Comparison of ENCODE assay signal across 18 cellular contexts in genomic region chr15:48493763-48494225, GRCh38.
A peak's percentile ranks its signal among the peaks of the same experiment; 100 is the strongest.
DNase-seq lines count a peak whose midpoint lies in the region; ATAC-seq and TF ChIP-seq lines count a peak whose summit lies in the region.
"Had no signal": no experiment of that assay in that cellular context is flagged by ENCODE, and none has a peak within 500 bp of the region (broad histone marks: within the 10 kb centered on the region; RNA-seq: fewer than 3 reads in every experiment).

No MANE protein-coding gene starts in this region.

- TF ChIP-seq CTCF in SK-N-SH (IDR thresholded peaks at IDR 0.05) (no peak), foreskin keratinocyte (conservative IDR thresholded peaks at IDR 0.05) (no peak), Calu3 (IDR thresholded peaks at IDR 0.05; ENCODE audit: unreplicated experiment) (no peak)

- H3K9me3 ChIP-seq in SK-N-SH: no peaks in the 10 kb centered on the region
- H3K9me3 ChIP-seq: right lobe of liver, testis had no signal

- no peak overlapping the region for H2AFZ ChIP-seq in SK-N-SH (ENCODE audit: low read depth)

- BruUV-seq in Calu3 (replicated peaks; lab: Mats Ljungman, UMichigan): no TSS peak

- peaks cover 28% of the 10 kb centered on the region; the same call in 1 of the 2 replicates for H3K79me2 ChIP-seq in SK-N-SH (ENCODE audit: insufficient read depth)

- peak overlapping the region; percentile 13; the same call in 1 of the 2 replicates for H3K4me2 ChIP-seq in SK-N-SH

- no peaks in the 10 kb centered on the region for H3K9me3 Mint-ChIP-seq in Calu3 (ENCODE audit: low read depth, unreplicated experiment)
- H3K9me3 Mint-ChIP-seq in activated CD4-positive, alpha-beta memory T cell treated with anti-CD3 and anti-CD28 coated beads, Interleukin-2, amount 10 ng/mL, durations not matched to agents 7 days and 5 days: no peaks in the 10 kb centered on the region
- H3K9me3 Mint-ChIP-seq: activated naive CD8-positive, alpha-beta T cell treated with anti-CD3 and anti-CD28 coated beads for 36 hours had no signal

- POLR2A ChIA-PET in SK-N-SH (lab: Yijun Ruan, JAX): no interaction called here
- POLR2A ChIA-PET in activated CD4-positive, alpha-beta memory T cell treated with anti-CD3 and anti-CD28 coated beads, Interleukin-2, amount 10 ng/mL, durations not matched to agents 7 days and 5 days (lab: Charles Lee): no interaction called here

- H3F3A ChIP-seq in SK-N-SH (replicated peaks; ENCODE audit: insufficient read depth): peaks cover 60% of the 10 kb centered on the region

- TF ChIP-seq RAD21 in SK-N-SH (IDR thresholded peaks at IDR 0.05; ENCODE audit: low read length): no peak

- no peaks in the 10 kb centered on the region for H3K36me3 Mint-ChIP-seq in Calu3 (ENCODE audit: insufficient read depth, unreplicated experiment)
- no peaks in the 10 kb centered on the region for H3K36me3 Mint-ChIP-seq in activated CD4-positive, alpha-beta memory T cell treated with anti-CD3 and anti-CD28 coated beads, Interleukin-2, amount 10 ng/mL, durations not matched to agents 7 days and 5 days (ENCODE audit: low read depth)
- H3K36me3 Mint-ChIP-seq: activated naive CD8-positive, alpha-beta T cell treated with anti-CD3 and anti-CD28 coated beads for 36 hours had no signal

- no peak for TF ChIP-seq EP300 in SK-N-SH (IDR thresholded peaks at IDR 0.05; ENCODE audit: borderline replicate concordance in 1 of 2, low read depth in 1 of 2, low read length in 1 of 2)

- no peak for ATAC-seq in foreskin keratinocyte
- ATAC-seq: right lobe of liver had no signal

- H3K27ac Mint-ChIP-seq in Calu3 (ENCODE audit: unreplicated experiment): no peak overlapping the region
- no peak overlapping the region for H3K27ac Mint-ChIP-seq in activated CD4-positive, alpha-beta memory T cell treated with anti-CD3 and anti-CD28 coated beads, Interleukin-2, amount 10 ng/mL, durations not matched to agents 7 days and 5 days
- H3K27ac Mint-ChIP-seq: activated naive CD8-positive, alpha-beta T cell treated with anti-CD3 and anti-CD28 coated beads for 36 hours had no signal

- H3K4me3 ChIP-seq in SK-N-SH (ENCODE audit: low read depth in 2 of 2, low read length in 1 of 2) (no peak overlapping the region), rectal smooth muscle tissue (ENCODE audit: low read length) (no peak overlapping the region)
- H3K4me3 ChIP-seq: cardiac muscle cell, right lobe of liver, SK-N-MC, testis had no signal

- peak overlapping the region; percentile 86 to 95; a peak in 3 of 4 replicates for H3K27ac ChIP-seq in SK-N-SH (ENCODE audit: low read depth in 2 of 2, low read length in 1 of 2)
- H3K27ac ChIP-seq in foreskin keratinocyte: peak overlapping the region; percentile 56
- peak overlapping the region; percentile 34 for H3K27ac ChIP-seq in rectal smooth muscle tissue (ENCODE audit: low read depth, low read length)
- H3K27ac ChIP-seq: cardiac muscle cell, right lobe of liver, SK-N-MC had no signal

- H3K9me2 ChIP-seq in SK-N-SH: no peaks in the 10 kb centered on the region

- H3K4me1 Mint-ChIP-seq in Calu3 (ENCODE audit: low read depth, unreplicated experiment): no peaks in the 10 kb centered on the region
- no peaks in the 10 kb centered on the region for H3K4me1 Mint-ChIP-seq in activated CD4-positive, alpha-beta memory T cell treated with anti-CD3 and anti-CD28 coated beads, Interleukin-2, amount 10 ng/mL, durations not matched to agents 7 days and 5 days
- H3K4me1 Mint-ChIP-seq: activated naive CD8-positive, alpha-beta T cell treated with anti-CD3 and anti-CD28 coated beads for 36 hours had no signal

- H3K4me1 ChIP-seq in SK-N-SH (ENCODE audit: control insufficient read depth in 1 of 2, insufficient read depth in 2 of 2, low read depth in 1 of 2, low read length in 1 of 2) (peaks cover 0 to 29% of the 10 kb centered on the region in 2 experiments), foreskin keratinocyte (peaks cover 9% of the 10 kb centered on the region), rectal smooth muscle tissue (ENCODE audit: control insufficient read depth, insufficient read depth, low read length) (no peaks in the 10 kb centered on the region)
- H3K4me1 ChIP-seq: right lobe of liver had no signal

- H4K20me1 ChIP-seq in SK-N-SH (ENCODE audit: insufficient read depth): no peaks in the 10 kb centered on the region

- H3K27me3 Mint-ChIP-seq in Calu3 (ENCODE audit: unreplicated experiment): no peaks in the 10 kb centered on the region
- H3K27me3 Mint-ChIP-seq in activated CD4-positive, alpha-beta memory T cell treated with anti-CD3 and anti-CD28 coated beads, Interleukin-2, amount 10 ng/mL, durations not matched to agents 7 days and 5 days: no peaks in the 10 kb centered on the region
- H3K27me3 Mint-ChIP-seq: activated naive CD8-positive, alpha-beta T cell treated with anti-CD3 and anti-CD28 coated beads for 36 hours had no signal

- no peak overlapping the region for H3K4me3 Mint-ChIP-seq in Calu3 (ENCODE audit: low read depth, unreplicated experiment)
- H3K4me3 Mint-ChIP-seq in activated CD4-positive, alpha-beta memory T cell treated with anti-CD3 and anti-CD28 coated beads, Interleukin-2, amount 10 ng/mL, durations not matched to agents 7 days and 5 days: no peak overlapping the region
- H3K4me3 Mint-ChIP-seq: activated naive CD8-positive, alpha-beta T cell treated with anti-CD3 and anti-CD28 coated beads for 36 hours had no signal

- WGBS in SK-N-SH (ENCODE audit: low lambda C conversion rate): 70% methylated on average over 4 of the region's 4 CpGs

- intact Hi-C loops in Calu3 (cut with micrococcal nuclease; ENCODE audit: unreplicated experiment): no loop called here

- DNase-seq in HCEC 1CT (peak; percentile 58), SK-N-SH (no peak), foreskin keratinocyte (no peak), occipital lobe (lab: John Stamatoyannopoulos, UW) (no peak), activated T-cell treated with anti-CD3 and anti-CD28 coated beads for 4 hours (no peak), Calu3 (no peak)
- no peak for DNase-seq in activated CD4-positive, alpha-beta memory T cell treated with anti-CD3 and anti-CD28 coated beads, Interleukin-2, amount 10 ng/mL, durations not matched to agents 7 days and 5 days
- DNase-seq: activated naive CD8-positive, alpha-beta T cell treated with anti-CD3 and anti-CD28 coated beads for 36 hours; effector CD8-positive, alpha-beta T cell; GDM1; NCI-H1694; NCI-H345; right lobe of liver; stimulated activated CD4-positive, alpha-beta T cell treated with anti-CD3 and anti-CD28 coated beads, Interleukin-4, amount 100 ng/mL, for 4 hours; testis had no signal

- H3K36me3 ChIP-seq in SK-N-SH (replicated peaks in 1 of 2; ENCODE audit: control insufficient read depth in 1 of 2, insufficient read depth in 2 of 2, low read length in 1 of 2) (peaks cover 87 to 90% of the 10 kb centered on the region in 2 experiments), rectal smooth muscle tissue (ENCODE audit: control insufficient read depth, insufficient read depth, low read length) (peaks cover 4% of the 10 kb centered on the region)
- H3K36me3 ChIP-seq: cardiac muscle cell, right lobe of liver had no signal

- H3K9ac ChIP-seq in SK-N-SH (peak overlapping the region; percentile 43; the same call in 1 of the 2 replicates), rectal smooth muscle tissue (ENCODE audit: low read length) (no peak overlapping the region)

- CTCF ChIA-PET in SK-N-SH (lab: Yijun Ruan, JAX): interaction anchor here (1.3 to 2.4 kb wide), 3 partner anchors 14 to 15 kb away, joined by 4 to 5 read pairs (median 5); no protein-coding TSS in a partner anchor
- CTCF ChIA-PET in Calu3 (lab: Charles Lee): no interaction called here
- CTCF ChIA-PET in activated CD4-positive, alpha-beta memory T cell treated with anti-CD3 and anti-CD28 coated beads, Interleukin-2, amount 10 ng/mL, durations not matched to agents 7 days and 5 days (lab: Charles Lee): no interaction called here

- no peaks in the 10 kb centered on the region for H3K27me3 ChIP-seq in SK-N-SH (ENCODE audit: insufficient read depth)
- no peaks in the 10 kb centered on the region for H3K27me3 ChIP-seq in foreskin keratinocyte
- H3K27me3 ChIP-seq in rectal smooth muscle tissue (ENCODE audit: control insufficient read depth, insufficient read depth, low read length): no peaks in the 10 kb centered on the region
- H3K27me3 ChIP-seq: cardiac muscle cell, right lobe of liver, testis had no signal

TF ChIP-seq in SK-N-SH, 30 proteins besides CTCF, POLR2A, EP300 and RAD21:
- TF ChIP-seq TAF1 (IDR thresholded peaks at IDR 0.05; ENCODE audit: borderline replicate concordance, low read depth, low read length): no peak
- 0 out of 2 replicates have a peak, but pooled peaks have one; percentile 3 for TF ChIP-seq SIN3A (IDR thresholded peaks at IDR 0.05; ENCODE audit: borderline replicate concordance, low read depth, low read length)
- TF ChIP-seq RCOR1 (IDR thresholded peaks at IDR 0.05; ENCODE audit: low read length): no peak

Comparison
In these comparisons a context has a peak if more than half of its experiments do, and no peak if none do; other contexts are left out.
1. H3K27ac ChIP-seq: peak in every context shown above with its lines; median percentile 90 in SK-N-SH; 56 in foreskin keratinocyte; 34 in rectal smooth muscle tissue.